ENCODE assay signal across 14 cellular contexts in the genomic region with DNA sequence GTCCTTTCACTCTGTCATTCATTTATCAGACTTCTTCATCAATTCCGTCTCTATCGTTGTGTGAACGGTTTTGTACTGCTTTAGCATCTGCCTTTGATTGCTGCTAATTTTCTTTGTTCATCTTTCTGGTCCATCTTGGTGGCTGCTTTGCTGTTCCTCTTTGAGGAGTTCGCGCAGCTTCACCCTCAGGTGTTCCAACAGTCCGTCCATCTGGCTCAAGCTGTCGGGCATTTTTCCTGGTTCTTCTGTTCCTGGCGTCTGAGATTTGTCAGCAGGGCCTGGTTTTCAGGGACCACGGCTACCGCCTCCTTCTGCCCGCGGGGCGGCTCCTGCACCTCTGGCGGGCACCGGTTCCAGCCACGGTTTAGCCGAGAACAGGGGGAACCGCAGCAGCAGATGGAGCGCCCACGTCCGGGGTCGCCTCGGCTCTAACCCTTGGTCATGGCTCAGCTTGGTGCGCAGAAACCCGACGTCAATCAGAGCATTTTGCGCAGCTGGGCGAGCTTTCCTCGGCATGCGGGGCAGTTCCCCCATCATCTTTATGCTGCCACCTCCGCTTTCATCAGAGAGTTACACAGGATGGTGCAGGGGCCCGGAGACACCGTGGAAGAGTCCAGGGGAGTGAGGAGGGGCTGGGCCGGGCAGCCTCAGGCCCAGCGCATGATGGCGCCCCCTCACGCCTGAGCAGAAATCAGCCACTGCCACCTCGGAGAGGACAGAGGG.
A peak's percentile ranks its signal among the peaks of the same experiment; 100 is the strongest.
DNase-seq lines count a peak whose midpoint lies in the region; ATAC-seq and TF ChIP-seq lines count a peak whose summit lies in the region.
"Had no signal": no experiment of that assay in that cellular context is flagged by ENCODE, and none has a peak within 500 bp of the region (broad histone marks: within the 10 kb centered on the region; RNA-seq: fewer than 3 reads in every experiment).

No MANE protein-coding gene starts in this region.

- H3K4me3 ChIP-seq in right atrium auricular region = peak overlapping the region in 1 of 2 donors; percentile 33
- no peak overlapping the region for H3K4me3 ChIP-seq in upper lobe of right lung
- no peak overlapping the region for H3K4me3 ChIP-seq in HAP-1
- H3K4me3 ChIP-seq: breast epithelium, psoas muscle had no signal

- no peaks in the 10 kb centered on the region for H3K27me3 ChIP-seq in right atrium auricular region
- no peaks in the 10 kb centered on the region for H3K27me3 ChIP-seq in upper lobe of right lung
- no peaks in the 10 kb centered on the region for H3K27me3 ChIP-seq in HAP-1 (ENCODE audit: low read depth)
- H3K27me3 ChIP-seq: breast epithelium had no signal

- no peak overlapping the region for H3K27ac ChIP-seq in right atrium auricular region
- H3K27ac ChIP-seq in upper lobe of right lung = no peak overlapping the region
- H3K27ac ChIP-seq: breast epithelium, psoas muscle, VCaP had no signal

- TF ChIP-seq CTCF in right atrium auricular region (IDR thresholded peaks at IDR 0.05) (peak in 1 of 2 donors; percentile 25), upper lobe of right lung (IDR thresholded peaks at IDR 0.05) (no peak)

- in situ Hi-C loops in HAP-1 (cut with MboI; ENCODE audit: low sequenced_read_pairs) = no loop called here

- no peak overlapping the region for H3K27ac Mint-ChIP-seq in activated CD8-positive, alpha-beta T cell treated with anti-CD3 and anti-CD28 coated beads, Interleukin-2, amount 10 ng/mL, durations not matched to agents 7 days and 5 days
- H3K27ac Mint-ChIP-seq in immature natural killer cell = peak overlapping the region in 1 of 6 donors; percentile 6
- H3K27ac Mint-ChIP-seq: activated T-helper 1 cell treated with anti-CD3 and anti-CD28 coated beads, Interleukin-12 subunit alpha, Interleukin-12 subunit beta, Interleukin-2, Interleukin-4 antibody, amounts not matched to agents 30 ng/mL and 10 ng/mL and 1 ng/mL, durations not matched to agents 14 hours and 24 hours and 36 hours had no signal

- CTCF ChIA-PET in activated CD8-positive, alpha-beta T cell treated with anti-CD3 and anti-CD28 coated beads, Interleukin-2, amount 10 ng/mL, durations not matched to agents 7 days and 5 days (lab: Charles Lee) = no interaction called here

- H3K9me3 ChIP-seq in right atrium auricular region (peaks cover 0 to 4% of the 10 kb centered on the region in 2 donors), upper lobe of right lung (no peaks in the 10 kb centered on the region), HAP-1 (no peaks in the 10 kb centered on the region)
- H3K9me3 ChIP-seq: psoas muscle had no signal

- intact Hi-C loops in Right ventricle myocardium superior (cut with DNase I) = no loop called here
- intact Hi-C loops in upper lobe of right lung (cut with DNase I) = no loop called here

- H3K4me1 Mint-ChIP-seq in activated CD8-positive, alpha-beta T cell treated with anti-CD3 and anti-CD28 coated beads, Interleukin-2, amount 10 ng/mL, durations not matched to agents 7 days and 5 days (ENCODE audit: low read depth) = no peaks in the 10 kb centered on the region
- peaks cover 0 to 6% of the 10 kb centered on the region in 2 donors for H3K4me1 Mint-ChIP-seq in immature natural killer cell

- ATAC-seq in Right ventricle myocardium superior (ENCODE audit: poor library complexity) (peak; percentile 48), upper lobe of right lung (peak; percentile 25), HG03175 (IDR thresholded peaks at IDR 0.05; ENCODE audit: unreplicated experiment) (no peak)
- no peak for ATAC-seq in activated CD8-positive, alpha-beta T cell treated with anti-CD3 and anti-CD28 coated beads, Interleukin-2, amount 10 ng/mL, durations not matched to agents 7 days and 5 days
- ATAC-seq: PC-3, psoas muscle had no signal

- no peaks in the 10 kb centered on the region for H3K36me3 ChIP-seq in right atrium auricular region
- H3K36me3 ChIP-seq in upper lobe of right lung = no peaks in the 10 kb centered on the region
- H3K36me3 ChIP-seq in HAP-1 (replicated peaks) = no peaks in the 10 kb centered on the region
- H3K36me3 ChIP-seq: breast epithelium had no signal

- DNase-seq in Right ventricle myocardium superior (peak; percentile 44), right atrium auricular region (ENCODE audit: low spot score) (no peak), immature natural killer cell (peak in 1 of 3 donors; percentile 10), upper lobe of right lung (no peak), HAP-1 (ENCODE audit: low spot score in 2 of 2) (no peak)
- no peak for DNase-seq in activated CD8-positive, alpha-beta T cell treated with anti-CD3 and anti-CD28 coated beads, Interleukin-2, amount 10 ng/mL, durations not matched to agents 7 days and 5 days
- DNase-seq: DMS153; effector CD8-positive, alpha-beta T cell; PC-3; psoas muscle had no signal

- POLR2A ChIA-PET in activated CD8-positive, alpha-beta T cell treated with anti-CD3 and anti-CD28 coated beads, Interleukin-2, amount 10 ng/mL, durations not matched to agents 7 days and 5 days (lab: Charles Lee) = no interaction called here

- no peaks in the 10 kb centered on the region for H3K27me3 Mint-ChIP-seq in activated CD8-positive, alpha-beta T cell treated with anti-CD3 and anti-CD28 coated beads, Interleukin-2, amount 10 ng/mL, durations not matched to agents 7 days and 5 days (ENCODE audit: low read depth)
- peaks cover 0 to 2% (median 2%) of the 10 kb centered on the region in 3 donors for H3K27me3 Mint-ChIP-seq in immature natural killer cell (ENCODE audit: low read depth in 3 of 3)

- peaks cover 9% of the 10 kb centered on the region for H3K9me3 Mint-ChIP-seq in activated CD8-positive, alpha-beta T cell treated with anti-CD3 and anti-CD28 coated beads, Interleukin-2, amount 10 ng/mL, durations not matched to agents 7 days and 5 days (ENCODE audit: insufficient read depth)
- peaks cover 0 to 25% (median 2%) of the 10 kb centered on the region in 6 donors for H3K9me3 Mint-ChIP-seq in immature natural killer cell

- no peaks in the 10 kb centered on the region for H3K4me1 ChIP-seq in right atrium auricular region
- no peaks in the 10 kb centered on the region for H3K4me1 ChIP-seq in upper lobe of right lung
- no peaks in the 10 kb centered on the region for H3K4me1 ChIP-seq in HAP-1
- H3K4me1 ChIP-seq: breast epithelium, psoas muscle had no signal

- peaks cover 2% of the 10 kb centered on the region for H3K36me3 Mint-ChIP-seq in activated CD8-positive, alpha-beta T cell treated with anti-CD3 and anti-CD28 coated beads, Interleukin-2, amount 10 ng/mL, durations not matched to agents 7 days and 5 days (ENCODE audit: low read depth)
- no peaks in the 10 kb centered on the region for H3K36me3 Mint-ChIP-seq in immature natural killer cell

- peak overlapping the region; percentile 40 for H3K4me3 Mint-ChIP-seq in activated CD8-positive, alpha-beta T cell treated with anti-CD3 and anti-CD28 coated beads, Interleukin-2, amount 10 ng/mL, durations not matched to agents 7 days and 5 days
- peak overlapping the region in 3 of 5 donors; percentile 5 to 75 (median 16) for H3K4me3 Mint-ChIP-seq in immature natural killer cell
- H3K4me3 Mint-ChIP-seq: activated T-helper 1 cell treated with anti-CD3 and anti-CD28 coated beads, Interleukin-12 subunit alpha, Interleukin-12 subunit beta, Interleukin-2, Interleukin-4 antibody, amounts not matched to agents 30 ng/mL and 10 ng/mL and 1 ng/mL, durations not matched to agents 14 hours and 24 hours and 36 hours had no signal

Comparison
In these comparisons a context has a peak if more than half of its experiments do, and no peak if none do; other contexts are left out.
1. ATAC-seq: peak in Right ventricle myocardium superior (single experiment) and upper lobe of right lung (single experiment); none in activated CD8-positive, alpha-beta T cell treated with anti-CD3 and anti-CD28 coated beads, Interleukin-2, amount 10 ng/mL, durations not matched to agents 7 days and 5 days (single experiment) and HG03175 (single experiment).